In the genomic region with DNA sequence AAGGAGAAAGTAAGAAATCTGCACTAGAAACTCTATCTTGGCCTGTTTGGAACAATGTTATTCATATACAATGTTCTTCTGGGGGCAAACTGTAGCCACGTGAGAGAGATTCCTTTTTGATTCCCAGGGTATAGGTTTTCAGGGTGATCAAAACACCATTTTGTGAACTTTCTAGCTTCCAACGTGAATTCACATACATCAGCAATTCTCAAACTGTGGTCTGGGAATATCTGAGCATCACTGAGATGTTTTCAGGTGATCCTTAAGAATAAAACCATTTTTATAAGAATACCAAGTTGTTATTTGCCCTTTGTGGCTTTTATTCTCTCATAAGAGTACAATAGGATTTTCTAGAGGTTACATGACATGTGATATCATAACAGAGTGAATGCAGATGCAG, we compare ENCODE assay signal across 8 cellular contexts.
"Had no signal": no experiment of that assay in that cellular context is flagged by ENCODE, and none has a peak within 500 bp of the region (broad histone marks: within the 10 kb centered on the region; RNA-seq: fewer than 3 reads in every experiment).

No MANE protein-coding gene starts in this region.

- H3K9ac ChIP-seq: GM23248, KMS-11 had no signal

- H2AFZ ChIP-seq: GM23248 had no signal

- H3K27ac ChIP-seq: GM23248, KMS-11 had no signal

- FAIRE-seq: HTR-8/SVneo had no signal

- H3K4me2 ChIP-seq: KMS-11 had no signal

- H3K4me3 ChIP-seq: GM23248 had no signal

- DNase-seq: GM23248, GOT3, H7, HCEC 1CT, Kasumi-1, KBM-7 had no signal
